Comparison of ENCODE assay signal across 26 cellular contexts in genomic region chr7:158737064-158737695, GRCh38.
"Had no signal": no experiment of that assay in that cellular context is flagged by ENCODE, and none has a peak within 500 bp of the region (broad histone marks: within the 10 kb centered on the region; RNA-seq: fewer than 3 reads in every experiment).

No MANE protein-coding gene starts in this region.

- H3K27me3 ChIP-seq: gastroesophageal sphincter, sigmoid colon, transverse colon, uterus had no signal

- H3K4me1 Mint-ChIP-seq: stimulated activated naive B cell treated with anti-CD40 and anti-IgM and Interleukin-4, amounts not matched to agents 10 μg/mL and 1 μg/mL and 100 μg/mL, for 72 hours had no signal

- H3K27me3 Mint-ChIP-seq: activated naive CD8-positive, alpha-beta T cell treated with anti-CD3 and anti-CD28 coated beads for 36 hours; natural killer cell treated with Interleukin-12 subunit alpha and Interleukin-12 subunit beta and Interleukin-15 and Interleukin-18, amount 100 ng/mL, for 72 hours; stimulated activated naive B cell treated with anti-CD40 and anti-IgM and Interleukin-4, amounts not matched to agents 10 μg/mL and 1 μg/mL and 100 μg/mL, for 72 hours; T-cell had no signal

- H3K4me3 Mint-ChIP-seq: activated naive CD8-positive, alpha-beta T cell treated with anti-CD3 and anti-CD28 coated beads for 36 hours; natural killer cell treated with Interleukin-12 subunit alpha and Interleukin-12 subunit beta and Interleukin-15 and Interleukin-18, amount 100 ng/mL, for 72 hours; stimulated activated naive B cell treated with anti-CD40 and anti-IgM and Interleukin-4, amounts not matched to agents 10 μg/mL and 1 μg/mL and 100 μg/mL, for 72 hours; T-cell; T-helper 2 cell treated with Interferon-gamma antibody and Interleukin-4, amounts not matched to agents 5 μg/mL and 100 μg/mL, for 36 hours had no signal

- DNase-seq: activated CD4-positive, alpha-beta T cell treated with anti-CD3 and anti-CD28 coated beads, Interleukin-2, amount 50 U/mL, for 48 hours; activated CD4-positive, CD25-positive, alpha-beta regulatory T cell treated with anti-CD3 and anti-CD28 coated beads, Interleukin-2, amount 50 U/mL, for 72 hours; activated gamma-delta T cell treated with Interleukin-2 at 50 U/mL for 16 hours; activated naive CD8-positive, alpha-beta T cell treated with anti-CD3 and anti-CD28 coated beads for 36 hours; activated T-cell treated with anti-CD3 and anti-CD28 coated beads for 4 hours; amniotic stem cell; cerebellar nuclear complex; cortex of kidney; left ventricle myocardium superior; midbrain; occipital lobe; retina; sigmoid colon; stimulated activated CD4-positive, alpha-beta T cell treated with anti-CD3 and anti-CD28 coated beads, Interleukin-2, amount 100 ng/mL, for 48 hours; stimulated activated CD8-positive, alpha-beta memory T cell treated with anti-CD3 and anti-CD28 coated beads, Interleukin-4, amount 100 ng/mL, for 48 hours; stimulated activated naive B cell treated with anti-CD40 and anti-IgM and Interleukin-4, amounts not matched to agents 10 μg/mL and 1 μg/mL and 100 μg/mL, for 72 hours; T-cell; transverse colon; uterus had no signal

- H3K27ac ChIP-seq: epithelial cell of prostate, transverse colon, uterus, VCaP had no signal

- H3K9me3 ChIP-seq: gastroesophageal sphincter, sigmoid colon, transverse colon, uterus had no signal

- ATAC-seq: gastroesophageal sphincter; left ventricle myocardium superior; natural killer cell treated with Interleukin-12 subunit alpha and Interleukin-12 subunit beta and Interleukin-15 and Interleukin-18, amount 100 ng/mL, for 72 hours; stimulated activated naive B cell treated with anti-CD40 and anti-IgM and Interleukin-4, amounts not matched to agents 10 μg/mL and 1 μg/mL and 100 μg/mL, for 72 hours; T-cell had no signal

- H3K4me3 ChIP-seq: gastroesophageal sphincter, sigmoid colon, transverse colon, uterus had no signal

- H3K36me3 ChIP-seq: uterus had no signal

- H3K27ac Mint-ChIP-seq: activated naive CD8-positive, alpha-beta T cell treated with anti-CD3 and anti-CD28 coated beads for 36 hours; stimulated activated naive B cell treated with anti-CD40 and anti-IgM and Interleukin-4, amounts not matched to agents 10 μg/mL and 1 μg/mL and 100 μg/mL, for 72 hours; T-cell; T-helper 2 cell treated with Interferon-gamma antibody and Interleukin-4, amounts not matched to agents 5 μg/mL and 100 μg/mL, for 36 hours had no signal

- H3K9me3 Mint-ChIP-seq: activated naive CD8-positive, alpha-beta T cell treated with anti-CD3 and anti-CD28 coated beads for 36 hours; natural killer cell treated with Interleukin-12 subunit alpha and Interleukin-12 subunit beta and Interleukin-15 and Interleukin-18, amount 100 ng/mL, for 72 hours; stimulated activated naive B cell treated with anti-CD40 and anti-IgM and Interleukin-4, amounts not matched to agents 10 μg/mL and 1 μg/mL and 100 μg/mL, for 72 hours; T-cell; T-helper 2 cell treated with Interferon-gamma antibody and Interleukin-4, amounts not matched to agents 5 μg/mL and 100 μg/mL, for 36 hours had no signal

- FAIRE-seq: bronchial epithelial cell, islet of Langerhans had no signal

- H3K4me1 ChIP-seq: uterus had no signal
